ENCODE assay signal across 8 cellular contexts in the genomic region with DNA sequence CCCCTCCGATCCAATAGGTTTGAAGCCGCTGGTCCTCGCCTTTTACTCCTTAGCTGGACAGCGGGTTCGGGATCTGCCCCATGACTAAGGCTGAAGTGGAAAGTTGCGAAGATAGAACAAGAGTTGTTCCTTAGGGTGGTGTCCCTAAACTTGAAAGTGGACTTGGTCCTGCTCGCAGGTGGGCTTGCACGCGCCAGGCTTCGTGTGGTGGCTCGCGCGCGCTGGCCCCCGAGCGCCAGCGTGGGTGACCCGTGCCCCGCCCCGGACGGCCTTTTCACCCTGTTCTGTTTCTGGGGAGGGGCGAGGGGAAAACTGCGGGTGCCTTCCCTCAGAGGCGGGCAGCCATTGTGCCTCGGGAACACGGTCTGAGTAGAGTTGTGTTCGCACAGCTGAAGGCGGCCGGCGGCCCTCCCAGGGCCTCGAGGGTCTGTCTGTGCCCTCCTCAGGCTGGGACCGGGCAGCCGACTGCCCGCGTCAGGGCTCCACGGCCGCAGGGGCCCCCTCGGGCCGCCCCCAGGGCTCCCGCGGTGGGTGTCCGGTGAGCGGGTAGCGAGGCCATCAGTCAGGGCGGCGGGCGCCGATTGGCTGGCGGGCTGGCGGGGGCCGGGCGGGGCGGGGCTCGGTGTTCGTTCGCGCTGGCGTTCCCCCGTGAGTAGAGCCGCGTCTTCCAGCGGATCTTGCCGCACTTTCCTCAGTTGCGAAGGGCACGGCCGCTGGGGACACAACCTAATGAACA. TPM values are rescaled to one million over a fixed set of nuclear protein-coding genes. Genes with fewer than 3 reads are reported as not detected.
A peak's percentile ranks its signal among the peaks of the same experiment; 100 is the strongest.
DNase-seq lines count a peak whose midpoint lies in the region; ATAC-seq and TF ChIP-seq lines count a peak whose summit lies in the region.

No MANE protein-coding gene starts in this region.

- H3K4me3 ChIP-seq in Karpas-422 (ENCODE audit: low read length) (peak overlapping the region; percentile 70), thoracic aorta (peak overlapping the region; percentile 90)

- DNase-seq in Daoy (ENCODE audit: low read depth), result peak; percentile 92
- DNase-seq in Karpas-422, result peak; percentile 80
- DNase-seq in activated naive CD8-positive, alpha-beta T cell treated with anti-CD3 and anti-CD28 coated beads for 36 hours, result peak; percentile 85
- DNase-seq in head of caudate nucleus, result peak; percentile 71 to 95 (median 90)
- peak; percentile 95 for DNase-seq in osteocyte (ENCODE audit: extremely low spot score, unreplicated experiment)
- DNase-seq in thoracic aorta (ENCODE audit: low spot score), result peak; percentile 50

- peak overlapping the region; percentile 81 for H3K4me3 Mint-ChIP-seq in activated naive CD8-positive, alpha-beta T cell treated with anti-CD3 and anti-CD28 coated beads for 36 hours
- H3K4me3 Mint-ChIP-seq in osteocyte (ENCODE audit: unreplicated experiment), result peak overlapping the region; percentile 84

- no peak for TF ChIP-seq CTCF in osteocyte (IDR thresholded peaks at IDR 0.05)
- no peak for TF ChIP-seq CTCF in thoracic aorta (IDR thresholded peaks at IDR 0.05)

- H3K27ac ChIP-seq in Karpas-422 (ENCODE audit: low read length) (no peak overlapping the region), thoracic aorta (peak overlapping the region; percentile 90 to 95)

- peak overlapping the region; percentile 34; the same call in 1 of the 2 replicates for H2AFZ ChIP-seq in Karpas-422 (ENCODE audit: low read length)

- peaks cover 28% of the 10 kb centered on the region for H3K4me1 ChIP-seq in Karpas-422 (ENCODE audit: low read length)
- peaks cover 20 to 42% of the 10 kb centered on the region in 2 donors for H3K4me1 ChIP-seq in thoracic aorta (ENCODE audit: control insufficient read depth in 1 of 2, low read depth in 2 of 2)

- peaks cover 74% of the 10 kb centered on the region for H3K4me1 Mint-ChIP-seq in activated naive CD8-positive, alpha-beta T cell treated with anti-CD3 and anti-CD28 coated beads for 36 hours
- H3K4me1 Mint-ChIP-seq in osteocyte (ENCODE audit: unreplicated experiment), result peaks cover 65% of the 10 kb centered on the region

- H3K36me3 Mint-ChIP-seq in activated naive CD8-positive, alpha-beta T cell treated with anti-CD3 and anti-CD28 coated beads for 36 hours, result no peaks in the 10 kb centered on the region
- H3K36me3 Mint-ChIP-seq in osteocyte (ENCODE audit: unreplicated experiment), result no peaks in the 10 kb centered on the region

- H3K27me3 ChIP-seq in Karpas-422 (ENCODE audit: low read length), result 0 out of 2 replicates have a peak, but pooled peaks cover under 1% of the 10 kb centered on the region
- H3K27me3 ChIP-seq in thoracic aorta (replicated peaks; ENCODE audit: insufficient read depth), result no peaks in the 10 kb centered on the region

- peak overlapping the region; percentile 81 for H3K27ac Mint-ChIP-seq in activated naive CD8-positive, alpha-beta T cell treated with anti-CD3 and anti-CD28 coated beads for 36 hours
- peak overlapping the region; percentile 90 for H3K27ac Mint-ChIP-seq in osteocyte (ENCODE audit: unreplicated experiment)

- H3K9me2 ChIP-seq in Karpas-422 (replicated peaks; ENCODE audit: insufficient read depth, low read length), result no peaks in the 10 kb centered on the region

- intact Hi-C loops in head of caudate nucleus (cut with DNase I), result no loop called here

- H3K9me3 ChIP-seq in Karpas-422 (ENCODE audit: low read length), result no peaks in the 10 kb centered on the region
- no peaks in the 10 kb centered on the region for H3K9me3 ChIP-seq in thoracic aorta

- H3K36me3 ChIP-seq in Karpas-422 (ENCODE audit: insufficient read depth, low read length), result no peaks in the 10 kb centered on the region
- H3K36me3 ChIP-seq in thoracic aorta, result no peaks in the 10 kb centered on the region

- peak overlapping the region; percentile 89 for H3K4me2 ChIP-seq in Karpas-422 (ENCODE audit: low read depth, low read length, poor library complexity, severe bottlenecking)

- ATAC-seq in GM21723 (IDR thresholded peaks at IDR 0.05; ENCODE audit: unreplicated experiment), result peak; percentile 53
- ATAC-seq in SK-N-SH treated with all-trans-retinoic acid at 6 μM for 48 hours, result peak; percentile 98
- ATAC-seq in thoracic aorta (ENCODE audit: insufficient number of reproducible peaks, low FRiP score, low read depth), result peak; percentile 84

- peaks cover 46% of the 10 kb centered on the region for H4K20me1 ChIP-seq in Karpas-422 (ENCODE audit: insufficient read depth, low read depth, low read length)

- H3K9me3 Mint-ChIP-seq in activated naive CD8-positive, alpha-beta T cell treated with anti-CD3 and anti-CD28 coated beads for 36 hours, result no peaks in the 10 kb centered on the region
- H3K9me3 Mint-ChIP-seq in osteocyte (ENCODE audit: unreplicated experiment), result no peaks in the 10 kb centered on the region

- H3K27me3 Mint-ChIP-seq in activated naive CD8-positive, alpha-beta T cell treated with anti-CD3 and anti-CD28 coated beads for 36 hours, result no peaks in the 10 kb centered on the region
- no peaks in the 10 kb centered on the region for H3K27me3 Mint-ChIP-seq in osteocyte (ENCODE audit: unreplicated experiment)

- H3K79me2 ChIP-seq in Karpas-422 (ENCODE audit: low read length), result no peaks in the 10 kb centered on the region

- peak overlapping the region; percentile 68 for H3K9ac ChIP-seq in Karpas-422 (ENCODE audit: low read length)

TF ChIP-seq in SK-N-SH treated with all-trans-retinoic acid at 6 μM for 48 hours, 23 proteins besides CTCF, POLR2A, EP300 and RAD21 (continues in another document):
- TF ChIP-seq ZNF70 (CRISPR knock-in tag; IDR thresholded peaks at IDR 0.05) (no peak), ZNF565 (CRISPR knock-in tag; conservative IDR thresholded peaks at IDR 0.05; ENCODE audit: low read depth) (no peak), RARB (CRISPR knock-in tag; IDR thresholded peaks at IDR 0.05) (no peak), POU6F1 (CRISPR knock-in tag; IDR thresholded peaks at IDR 0.05; ENCODE audit: borderline replicate concordance, low read depth) (no peak), ZNF8 (CRISPR knock-in tag; IDR thresholded peaks at IDR 0.05) (no peak), BACH2 (CRISPR knock-in tag; IDR thresholded peaks at IDR 0.05; ENCODE audit: borderline replicate concordance) (no peak), TOX (CRISPR knock-in tag; IDR thresholded peaks at IDR 0.05; ENCODE audit: borderline replicate concordance) (no peak), TSHZ2 (CRISPR knock-in tag; IDR thresholded peaks at IDR 0.05) (no peak), ARNTL (CRISPR knock-in tag; IDR thresholded peaks at IDR 0.05; ENCODE audit: borderline replicate concordance, low read depth) (no peak), CSRNP3 (CRISPR knock-in tag; IDR thresholded peaks at IDR 0.05) (no peak), PPARA (CRISPR knock-in tag; IDR thresholded peaks at IDR 0.05; ENCODE audit: borderline replicate concordance) (no peak), ESRRG (CRISPR knock-in tag; IDR thresholded peaks at IDR 0.05) (no peak)

RNA-seq across cellular contexts. Expression of gene RREB1, which starts 33.0 kb away (rescaled TPM):
- total RNA-seq in Daoy (2014; rRNA removed; shearing (Covaris generic)), result 7.0 and 7.9 TPM in 2 replicates
- 3.2 and 5.0 TPM in 2 replicates for total RNA-seq in Karpas-422 (2014; rRNA removed; shearing (Covaris generic); ENCODE audit: low replicate concordance)
- 10 to 100 TPM; 17.4 to 18.5 TPM for total RNA-seq in activated naive CD8-positive, alpha-beta T cell treated with anti-CD3 and anti-CD28 coated beads for 36 hours
- 29.4 and 29.9 TPM in 2 replicates for total RNA-seq in osteocyte
- 10 to 100 TPM; 30.6 to 39.3 TPM for total RNA-seq in thoracic aorta
